ENCODE assay signal across 30 cellular contexts in genomic region chr13:96637039-96637438, GRCh38.
"Had no signal": no experiment of that assay in that cellular context is flagged by ENCODE, and none has a peak within 500 bp of the region (broad histone marks: within the 10 kb centered on the region; RNA-seq: fewer than 3 reads in every experiment).

No MANE protein-coding gene starts in this region.

- FAIRE-seq: bronchial epithelial cell, TTC549 had no signal

- H3K27me3 ChIP-seq: ascending aorta, cardiac muscle cell had no signal

- DNase-seq: activated B cell treated with CpG ODN at 0.5 μM for 24 hours; activated CD4-positive, alpha-beta memory T cell treated with anti-CD3 and anti-CD28 coated beads for 36 hours; activated CD4-positive, alpha-beta T cell treated with anti-CD3 and anti-CD28 coated beads for 4 hours; activated CD4-positive, alpha-beta T cell treated with anti-CD3 and anti-CD28 coated beads, Interleukin-2, amount 10 ng/mL, durations not matched to agents 24 days and 14 days; activated CD4-positive, alpha-beta T cell treated with anti-CD3 and anti-CD28 coated beads, Interleukin-2, amount 50 U/mL, for 1 hour; activated CD4-positive, alpha-beta T cell treated with anti-CD3 and anti-CD28 coated beads, Interleukin-2, amount 50 U/mL, for 4 hours; activated CD4-positive, CD25-positive, alpha-beta regulatory T cell treated with anti-CD3 and anti-CD28 coated beads, Interleukin-2, amount 50 U/mL, for 72 hours; activated CD8-positive, alpha-beta memory T cell treated with anti-CD3 and anti-CD28 coated beads, Interleukin-2, amount 50 U/mL, for 4 hours; activated CD8-positive, alpha-beta T cell treated with anti-CD3 and anti-CD28 coated beads for 36 hours; activated gamma-delta T cell; activated naive CD4-positive, alpha-beta T cell treated with anti-CD3 and anti-CD28 coated beads, Interleukin-2, amount 10 ng/mL, durations not matched to agents 7 days and 5 days; activated naive CD4-positive, alpha-beta T cell treated with Interleukin-2 at 50 U/mL for 16 hours; activated naive CD8-positive, alpha-beta T cell treated with anti-CD3 and anti-CD28 coated beads, Interleukin-2, amount 10 ng/mL, durations not matched to agents 7 days and 5 days; activated naive CD8-positive, alpha-beta T cell treated with anti-CD3 and anti-CD28 coated beads, Interleukin-2, amount 50 U/mL, for 24 hours; activated T-cell treated with anti-CD3 and anti-CD28 coated beads for 4 hours; activated T-cell treated with anti-CD3 and anti-CD28 coated beads, Interleukin-2, amount 50 U/mL, for 1 hour; activated T-cell treated with anti-CD3 and anti-CD28 coated beads, Interleukin-2, amount 50 U/mL, for 4 hours; activated T-cell treated with anti-CD3 and anti-CD28 coated beads, Interleukin-2, amount 50 U/mL, for 72 hours; amygdala; caudate nucleus; cerebellar nuclear complex; T-helper 1 cell; T-helper 2 cell; T-helper 9 cell had no signal

- H3K4me1 ChIP-seq: ascending aorta had no signal

- ATAC-seq: activated CD8-positive, alpha-beta T cell treated with anti-CD3 and anti-CD28 coated beads for 36 hours; activated naive CD8-positive, alpha-beta T cell treated with anti-CD3 and anti-CD28 coated beads, Interleukin-2, amount 50 U/mL, for 24 hours; activated T-cell treated with anti-CD3 and anti-CD28 coated beads, Interleukin-2, amount 50 U/mL, for 4 hours; activated T-cell treated with anti-CD3 and anti-CD28 coated beads, Interleukin-2, amount 50 U/mL, for 72 hours; activated T-helper 17 cell treated with anti-CD3 and anti-CD28 coated beads, Interleukin-2, amount 50 U/mL, for 72 hours had no signal

- H3K9me3 ChIP-seq: ascending aorta had no signal

- H3K36me3 ChIP-seq: ascending aorta, cardiac muscle cell had no signal

- H3K27ac ChIP-seq: ascending aorta, cardiac muscle cell, VCaP had no signal

- H3K4me3 ChIP-seq: ascending aorta, cardiac muscle cell had no signal
